ENCODE assay signal across 21 cellular contexts in genomic region chr3:152865675-152866074, GRCh38. TPM values are rescaled to one million over a fixed set of nuclear protein-coding genes. Genes with fewer than 3 reads are reported as not detected.
"Had no signal": no experiment of that assay in that cellular context is flagged by ENCODE, and none has a peak within 500 bp of the region (broad histone marks: within the 10 kb centered on the region; RNA-seq: fewer than 3 reads in every experiment).

No MANE protein-coding gene starts in this region.

- H3K4me3 ChIP-seq: colonic mucosa, psoas muscle, tibial nerve, vagina had no signal

- H3K4me1 ChIP-seq: colonic mucosa, psoas muscle, tibial nerve, vagina had no signal

- H3K36me3 ChIP-seq: colonic mucosa, tibial nerve, vagina had no signal

- H3K9me3 ChIP-seq: colonic mucosa, psoas muscle, tibial nerve, vagina had no signal

- H3K9me3 Mint-ChIP-seq: activated naive CD4-positive, alpha-beta T cell treated with anti-CD3 and anti-CD28 coated beads, Interleukin-2, amount 10 ng/mL, durations not matched to agents 7 days and 5 days; activated naive CD8-positive, alpha-beta T cell treated with anti-CD3 and anti-CD28 coated beads, Interleukin-2, amount 50 U/mL, for 24 hours; brain; central memory CD8-positive, alpha-beta T cell; endodermal cell; naive thymus-derived CD8-positive, alpha-beta T cell; stimulated activated naive CD8-positive, alpha-beta T cell treated with anti-CD3 and anti-CD28 coated beads, Interleukin-15, Interleukin-2, amounts not matched to agents 100 ng/mL and 50 ng/mL, for 24 hours had no signal

- H3K36me3 Mint-ChIP-seq: activated naive CD4-positive, alpha-beta T cell treated with anti-CD3 and anti-CD28 coated beads, Interleukin-2, amount 10 ng/mL, durations not matched to agents 7 days and 5 days; brain; naive thymus-derived CD8-positive, alpha-beta T cell had no signal

- H3K27me3 Mint-ChIP-seq: activated naive CD4-positive, alpha-beta T cell treated with anti-CD3 and anti-CD28 coated beads, Interleukin-2, amount 10 ng/mL, durations not matched to agents 7 days and 5 days; stimulated activated naive CD8-positive, alpha-beta T cell treated with anti-CD3 and anti-CD28 coated beads, Interleukin-15, Interleukin-2, amounts not matched to agents 100 ng/mL and 50 ng/mL, for 24 hours had no signal

- H3K27ac Mint-ChIP-seq: activated naive CD4-positive, alpha-beta T cell treated with anti-CD3 and anti-CD28 coated beads, Interleukin-2, amount 10 ng/mL, durations not matched to agents 7 days and 5 days; activated naive CD8-positive, alpha-beta T cell treated with anti-CD3 and anti-CD28 coated beads, Interleukin-2, amount 50 U/mL, for 24 hours; brain; endodermal cell; stimulated activated naive CD8-positive, alpha-beta T cell treated with anti-CD3 and anti-CD28 coated beads, Interleukin-15, Interleukin-2, amounts not matched to agents 100 ng/mL and 50 ng/mL, for 24 hours had no signal

- H3K27ac ChIP-seq: colonic mucosa, psoas muscle, tibial nerve, vagina, VCaP had no signal

- ATAC-seq: activated naive CD8-positive, alpha-beta T cell treated with anti-CD3 and anti-CD28 coated beads, Interleukin-2, amount 50 U/mL, for 24 hours; naive thymus-derived CD8-positive, alpha-beta T cell; psoas muscle; right cardiac atrium had no signal

- DNase-seq: activated CD4-positive, alpha-beta T cell treated with anti-CD3 and anti-CD28 coated beads, Interleukin-2, amount 50 U/mL, for 1 hour; activated CD4-positive, CD25-positive, alpha-beta regulatory T cell treated with anti-CD3 and anti-CD28 coated beads, Interleukin-2, amount 50 U/mL, for 72 hours; activated CD8-positive, alpha-beta memory T cell treated with anti-CD3 and anti-CD28 coated beads for 24 hours; activated CD8-positive, alpha-beta memory T cell treated with anti-CD3 and anti-CD28 coated beads, Interleukin-2, amount 50 U/mL, for 48 hours; activated effector memory CD4-positive, alpha-beta T cell treated with Interleukin-2 at 50 U/mL for 16 hours; activated naive CD4-positive, alpha-beta T cell treated with anti-CD3 and anti-CD28 coated beads, Interleukin-2, amount 10 ng/mL, durations not matched to agents 7 days and 5 days; activated naive CD8-positive, alpha-beta T cell treated with anti-CD3 and anti-CD28 coated beads, Interleukin-2, amount 50 U/mL, for 24 hours; activated T-cell treated with anti-CD3 and anti-CD28 coated beads, Interleukin-2, amount 50 U/mL, for 48 hours; anterior cingulate cortex; colonic mucosa; endodermal cell; mesendoderm; naive thymus-derived CD8-positive, alpha-beta T cell; psoas muscle; right cardiac atrium had no signal

- H3K4me3 Mint-ChIP-seq: activated naive CD4-positive, alpha-beta T cell treated with anti-CD3 and anti-CD28 coated beads, Interleukin-2, amount 10 ng/mL, durations not matched to agents 7 days and 5 days; activated naive CD8-positive, alpha-beta T cell treated with anti-CD3 and anti-CD28 coated beads, Interleukin-2, amount 50 U/mL, for 24 hours; brain; central memory CD8-positive, alpha-beta T cell; endodermal cell; naive thymus-derived CD8-positive, alpha-beta T cell; stimulated activated naive CD8-positive, alpha-beta T cell treated with anti-CD3 and anti-CD28 coated beads, Interleukin-15, Interleukin-2, amounts not matched to agents 100 ng/mL and 50 ng/mL, for 24 hours had no signal

- H3K4me1 Mint-ChIP-seq: activated naive CD4-positive, alpha-beta T cell treated with anti-CD3 and anti-CD28 coated beads, Interleukin-2, amount 10 ng/mL, durations not matched to agents 7 days and 5 days; activated naive CD8-positive, alpha-beta T cell treated with anti-CD3 and anti-CD28 coated beads, Interleukin-2, amount 50 U/mL, for 24 hours; brain; central memory CD8-positive, alpha-beta T cell; endodermal cell; naive thymus-derived CD8-positive, alpha-beta T cell had no signal

- H3K27me3 ChIP-seq: colonic mucosa, tibial nerve, vagina had no signal

RNA-seq across cellular contexts. Expression of gene P2RY1, which starts 30.7 kb away (rescaled TPM):
- total RNA-seq: naive thymus-derived CD8-positive, alpha-beta T cell had no signal
- polyA plus RNA-seq: naive thymus-derived CD8-positive, alpha-beta T cell had no signal
